8 cellular contexts compared by ENCODE assay signal in genomic region chr4:56799291-56799823, GRCh38. TPM values are rescaled to one million over a fixed set of nuclear protein-coding genes. Genes with fewer than 3 reads are reported as not detected.
A peak's percentile ranks its signal among the peaks of the same experiment; 100 is the strongest.
DNase-seq lines count a peak whose midpoint lies in the region; ATAC-seq and TF ChIP-seq lines count a peak whose summit lies in the region.

No MANE protein-coding gene starts in this region.

- no peaks in the 10 kb centered on the region for H4K20me1 ChIP-seq in SU-DHL-6 (ENCODE audit: low read depth, low read length)

- H3K27ac ChIP-seq in SU-DHL-6 (ENCODE audit: low read depth, low read length) (peak overlapping the region; percentile 76; the same call in 1 of the 2 replicates), RWPE1 (no peak overlapping the region)

- H3K9me3 ChIP-seq in ES-I3 (ENCODE audit: control insufficient read depth, insufficient read depth, low read length) (no peaks in the 10 kb centered on the region), SU-DHL-6 (ENCODE audit: insufficient read depth, low read length) (no peaks in the 10 kb centered on the region)

- POLR2A ChIA-PET in RWPE1 (lab: Yijun Ruan, JAX; ENCODE audit: low non-redundant PET), result no interaction called here

- DNase-seq in fibroblast of villous mesenchyme (ENCODE audit: low read depth) (peak; percentile 45), sciatic nerve (ENCODE audit: low spot score) (no peak), HuH-7.5 (ENCODE audit: low spot score) (no peak), NAMALWA (ENCODE audit: low spot score) (no peak), RWPE1 (ENCODE audit: low spot score) (no peak), NCI-H345 (lab: John Stamatoyannopoulos, UW) (no peak)

- no peaks in the 10 kb centered on the region for H3K79me2 ChIP-seq in SU-DHL-6 (ENCODE audit: insufficient read depth, low read length)

- TF ChIP-seq CTCF in SU-DHL-6 (IDR thresholded peaks at IDR 0.05; ENCODE audit: insufficient read depth, low read length, poor library complexity, severe bottlenecking) (no peak), fibroblast of villous mesenchyme (IDR thresholded peaks at IDR 0.05; ENCODE audit: insufficient read depth, low read depth, low read length) (no peak), RWPE1 (conservative IDR thresholded peaks at IDR 0.05; ENCODE audit: low read depth) (no peak)

- H3K9ac ChIP-seq in ES-I3 (ENCODE audit: low read depth, low read length) (peak overlapping the region; percentile 66; the same call in 1 of the 2 replicates), SU-DHL-6 (ENCODE audit: low read length) (peak overlapping the region; percentile 69)

- ATAC-seq in sciatic nerve, result peak; percentile 14

- intact Hi-C loops in sciatic nerve (cut with DNase I), result no loop called here

- 0 out of 2 replicates have a peak, but pooled peaks cover 4% of the 10 kb centered on the region for H3F3A ChIP-seq in SU-DHL-6 (ENCODE audit: insufficient read depth)

- H2AFZ ChIP-seq in SU-DHL-6 (ENCODE audit: low read depth, low read length, severe bottlenecking), result peak overlapping the region; percentile 98

- peak overlapping the region; percentile 62 for H3K4me3 ChIP-seq in SU-DHL-6 (ENCODE audit: insufficient read depth, low read length, poor library complexity, severe bottlenecking)
- peak overlapping the region; percentile 70 for H3K4me3 ChIP-seq in fibroblast of villous mesenchyme (ENCODE audit: low read depth, low read length)

- peak overlapping the region; percentile 93 for H3K4me2 ChIP-seq in SU-DHL-6 (ENCODE audit: low read depth, low read length, poor library complexity, severe bottlenecking)

- no peaks in the 10 kb centered on the region for H3K9me2 ChIP-seq in SU-DHL-6 (replicated peaks; ENCODE audit: insufficient read depth, low read length)

- no peaks in the 10 kb centered on the region for H3K27me3 ChIP-seq in SU-DHL-6 (ENCODE audit: low read length)

- CTCF ChIA-PET in RWPE1 (lab: Yijun Ruan, JAX), result interaction anchor here (0.6 to 1.6 kb wide), 12 partner anchors 13 to 313 kb away, joined by 3 to 10 read pairs (median 3); no protein-coding TSS in a partner anchor

- H3K4me1 ChIP-seq in ES-I3 (ENCODE audit: insufficient read depth, low read length), result no peaks in the 10 kb centered on the region

- H3K36me3 ChIP-seq in ES-I3 (ENCODE audit: insufficient read depth, low read length), result no peaks in the 10 kb centered on the region
- no peaks in the 10 kb centered on the region for H3K36me3 ChIP-seq in SU-DHL-6 (ENCODE audit: low read length)

RNA-seq across cellular contexts. Expression of gene SPINK2, which starts 22.1 kb away (rescaled TPM):
- total RNA-seq in fibroblast of villous mesenchyme (not detected in 2 replicates), sciatic nerve (not detected)
